ENCODE assay signal across 31 cellular contexts in genomic region chr2:25443766-25444165, GRCh38.
"Had no signal": no experiment of that assay in that cellular context is flagged by ENCODE, and none has a peak within 500 bp of the region (broad histone marks: within the 10 kb centered on the region; RNA-seq: fewer than 3 reads in every experiment).

No MANE protein-coding gene starts in this region.

- H3K4me3 ChIP-seq: adrenal gland, ascending aorta, body of pancreas, breast epithelium, cardiac muscle cell had no signal

- H3K36me3 ChIP-seq: adrenal gland, ascending aorta, brain microvascular endothelial cell, breast epithelium, cardiac muscle cell had no signal

- H3K27me3 ChIP-seq: adrenal gland, ascending aorta, body of pancreas, brain microvascular endothelial cell, breast epithelium, cardiac muscle cell had no signal

- DNase-seq: activated effector memory CD4-positive, alpha-beta T cell treated with anti-CD3 and anti-CD28 coated beads, Interleukin-2, amount 50 U/mL, for 16 hours; activated effector memory CD4-positive, alpha-beta T cell treated with Interleukin-2 at 50 U/mL for 16 hours; activated gamma-delta T cell; activated gamma-delta T cell treated with Interleukin-2 at 50 U/mL for 16 hours; activated naive CD4-positive, alpha-beta T cell; activated naive CD4-positive, alpha-beta T cell treated with anti-CD3 and anti-CD28 coated beads for 36 hours; activated naive CD4-positive, alpha-beta T cell treated with anti-CD3 and anti-CD28 coated beads, Interleukin-2, amount 10 ng/mL, durations not matched to agents 7 days and 5 days; activated naive CD4-positive, alpha-beta T cell treated with anti-CD3 and anti-CD28 coated beads, Interleukin-2, amount 50 U/mL, for 16 hours; activated naive CD4-positive, alpha-beta T cell treated with Interleukin-2 at 50 U/mL for 16 hours; activated naive CD8-positive, alpha-beta T cell treated with anti-CD3 and anti-CD28 coated beads for 36 hours; activated naive CD8-positive, alpha-beta T cell treated with anti-CD3 and anti-CD28 coated beads, Interleukin-2, amount 10 ng/mL, durations not matched to agents 7 days and 5 days; activated naive CD8-positive, alpha-beta T cell treated with anti-CD3 and anti-CD28 coated beads, Interleukin-2, amount 50 U/mL, for 24 hours; activated T-cell treated with anti-CD3 and anti-CD28 coated beads, Interleukin-2, amount 50 U/mL, for 1 hour; activated T-cell treated with anti-CD3 and anti-CD28 coated beads, Interleukin-2, amount 50 U/mL, for 24 hours; activated T-cell treated with anti-CD3 and anti-CD28 coated beads, Interleukin-2, amount 50 U/mL, for 4 hours; activated T-cell treated with anti-CD3 and anti-CD28 coated beads, Interleukin-2, amount 50 U/mL, for 48 hours; activated T-cell treated with anti-CD3 and anti-CD28 coated beads, Interleukin-2, amount 50 U/mL, for 72 hours; adrenal gland; amniotic stem cell; amygdala; anterior cingulate cortex; aorta; body of pancreas; brain microvascular endothelial cell; central memory CD4-positive, alpha-beta T cell; cerebellar nuclear complex had no signal

- H3K9me3 ChIP-seq: adrenal gland, ascending aorta, body of pancreas, breast epithelium had no signal

- H3K27ac ChIP-seq: adrenal gland, ascending aorta, body of pancreas, brain microvascular endothelial cell, breast epithelium, cardiac muscle cell had no signal

- FAIRE-seq: astrocyte, bronchial epithelial cell had no signal

- H3K4me1 ChIP-seq: adrenal gland, ascending aorta, breast epithelium had no signal
